ENCODE assay signal across 17 cellular contexts in genomic region chr3:20669184-20669583, GRCh38.
DNase-seq lines count a peak whose midpoint lies in the region; FAIRE-seq and TF ChIP-seq lines count a peak whose summit lies in the region.
"Had no signal": no experiment of that assay in that cellular context is flagged by ENCODE, and none has a peak within 500 bp of the region (broad histone marks: within the 10 kb centered on the region; RNA-seq: fewer than 3 reads in every experiment).

No MANE protein-coding gene starts in this region.

- FAIRE-seq in GM12892 (lab: Jason Lieb, UNC) = no peak
- FAIRE-seq: H54 had no signal

- H3K36me3 ChIP-seq in adipocyte (ENCODE audit: control insufficient read depth, insufficient read depth, low read length, severe bottlenecking) = no peaks in the 10 kb centered on the region
- H3K36me3 ChIP-seq: suprapubic skin had no signal

- in situ Hi-C loops in G401 (cut with HindIII; ENCODE audit: low sequenced_read_pairs) = no loop called here

- H3K27me3 ChIP-seq in adipocyte (replicated peaks; ENCODE audit: control insufficient read depth, insufficient read depth, low read length) = no peaks in the 10 kb centered on the region
- H3K27me3 ChIP-seq: suprapubic skin had no signal

- peaks cover 33% of the 10 kb centered on the region for H3K4me1 ChIP-seq in adipocyte (ENCODE audit: control insufficient read depth, insufficient read depth, low read length)
- H3K4me1 ChIP-seq: suprapubic skin had no signal

- DNase-seq in G401 (ENCODE audit: low spot score) (peak; percentile 59), adipocyte (ENCODE audit: low read depth) (peak; percentile 27), cardiac septum (ENCODE audit: low spot score) (peak; percentile 77), renal cortical epithelial cell (ENCODE audit: low read depth) (peak; percentile 5), GM12892 (ENCODE audit: insufficient read length) (no peak), NCI-H1436 treated with DMSO at 0.1 percent for 48 hours (lab: John Stamatoyannopoulos, UW) (no peak), dermis blood vessel endothelial cell (no peak), germinal center (ENCODE audit: low spot score) (no peak)
- DNase-seq: activated CD4-positive, alpha-beta T cell treated with anti-CD3 and anti-CD28 coated beads, Interleukin-2, amount 50 U/mL, for 4 hours; activated T-cell treated with anti-CD3 and anti-CD28 coated beads, Interleukin-2, amount 50 U/mL, for 48 hours; AML-193; NCI-H1092 treated with DMSO at 0.1 percent for 48 hours; occipital lobe; SHP77; T1000 had no signal

- H3K4me3 ChIP-seq in adipocyte (ENCODE audit: low read length) = no peak overlapping the region
- H3K4me3 ChIP-seq: suprapubic skin had no signal

- TF ChIP-seq POLR2A in GM12892 (IDR thresholded peaks at IDR 0.05; ENCODE audit: low read depth, low read length) = no peak

- intact Hi-C loops in cardiac septum (cut with DNase I) = no loop called here

- H3K9ac ChIP-seq in adipocyte (ENCODE audit: low read length) = no peak overlapping the region

- no peaks in the 10 kb centered on the region for H3K9me3 ChIP-seq in adipocyte (ENCODE audit: control insufficient read depth, low read length)
- H3K9me3 ChIP-seq: suprapubic skin had no signal

Comparison
In these comparisons a context has a peak if more than half of its experiments do, and no peak if none do; other contexts are left out.
1. DNase-seq: peak in G401 (single experiment), adipocyte (single experiment), cardiac septum (single experiment) and renal cortical epithelial cell (single experiment); none in GM12892 (single experiment), NCI-H1436 treated with DMSO at 0.1 percent for 48 hours (single experiment), dermis blood vessel endothelial cell (single experiment) and germinal center (single experiment).